ENCODE assay signal across 11 cellular contexts in genomic region chr1:31238612-31238985, GRCh38. TPM values are rescaled to one million over a fixed set of nuclear protein-coding genes. Genes with fewer than 3 reads are reported as not detected.
DNase-seq lines count a peak whose midpoint lies in the region; ATAC-seq and TF ChIP-seq lines count a peak whose summit lies in the region.
"Had no signal": no experiment of that assay in that cellular context is flagged by ENCODE, and none has a peak within 500 bp of the region (broad histone marks: within the 10 kb centered on the region; RNA-seq: fewer than 3 reads in every experiment).

No MANE protein-coding gene starts in this region.

- no peaks in the 10 kb centered on the region for H3K9me2 ChIP-seq in GM23248 (ENCODE audit: insufficient read depth)

- peaks cover 53% of the 10 kb centered on the region for H3K27me3 Mint-ChIP-seq in activated naive CD8-positive, alpha-beta T cell treated with anti-CD3 and anti-CD28 coated beads, Interleukin-2, amount 10 ng/mL, durations not matched to agents 7 days and 5 days
- H3K27me3 Mint-ChIP-seq in mesothelial cell of epicardium (ENCODE audit: low read depth), result peaks cover 46% of the 10 kb centered on the region

- H3K27ac ChIP-seq in A673 (ENCODE audit: low read depth, low read length, poor library complexity, severe bottlenecking) (no peak overlapping the region), GM23248 (no peak overlapping the region), colonic mucosa (no peak overlapping the region)
- H3K27ac ChIP-seq: heart right ventricle had no signal

- no peaks in the 10 kb centered on the region for H3K9me3 ChIP-seq in A673 (ENCODE audit: low read depth, low read length, poor library complexity, severe bottlenecking)
- H3K9me3 ChIP-seq in GM23248 (ENCODE audit: low read depth), result no peaks in the 10 kb centered on the region
- no peaks in the 10 kb centered on the region for H3K9me3 ChIP-seq in colonic mucosa
- H3K9me3 ChIP-seq: heart right ventricle, mucosa of descending colon had no signal

- 16 to 23% methylated on average over 4 of the region's 4 CpGs for WGBS in GM23248 (ENCODE audit: low coverage in 1 of 2, low lambda C conversion rate in 2 of 2, missing lambda C conversion rate in 2 of 2), 2 experiments

- H2AFZ ChIP-seq in GM23248, result 0 out of 2 replicates have a peak overlapping the region, but pooled peaks have one; percentile 33

- no peaks in the 10 kb centered on the region for H4K20me1 ChIP-seq in GM23248 (ENCODE audit: insufficient read depth)

- no peak for TF ChIP-seq CTCF in A673 (conservative IDR thresholded peaks at IDR 0.05; ENCODE audit: low read depth, low read length)
- no peak for TF ChIP-seq CTCF in mesothelial cell of epicardium (IDR thresholded peaks at IDR 0.05; ENCODE audit: unreplicated experiment)
- TF ChIP-seq CTCF in colonic mucosa (IDR thresholded peaks at IDR 0.05), result no peak

- BruUV-seq in A673 (replicated peaks; lab: Mats Ljungman, UMichigan), result no TSS peak

- ATAC-seq in activated naive CD8-positive, alpha-beta T cell treated with anti-CD3 and anti-CD28 coated beads, Interleukin-2, amount 10 ng/mL, durations not matched to agents 7 days and 5 days (ENCODE audit: low read depth), result no peak

- H3K9me3 Mint-ChIP-seq in activated naive CD8-positive, alpha-beta T cell treated with anti-CD3 and anti-CD28 coated beads, Interleukin-2, amount 10 ng/mL, durations not matched to agents 7 days and 5 days, result no peaks in the 10 kb centered on the region
- no peaks in the 10 kb centered on the region for H3K9me3 Mint-ChIP-seq in mesothelial cell of epicardium

- no peaks in the 10 kb centered on the region for H3K36me3 ChIP-seq in A673 (ENCODE audit: insufficient read depth, low read length, poor library complexity, severe bottlenecking)
- H3K36me3 ChIP-seq in GM23248 (ENCODE audit: low read depth), result no peaks in the 10 kb centered on the region
- H3K36me3 ChIP-seq in colonic mucosa, result no peaks in the 10 kb centered on the region
- H3K36me3 ChIP-seq: heart right ventricle had no signal

- peaks cover 16% of the 10 kb centered on the region for H3K4me1 Mint-ChIP-seq in activated naive CD8-positive, alpha-beta T cell treated with anti-CD3 and anti-CD28 coated beads, Interleukin-2, amount 10 ng/mL, durations not matched to agents 7 days and 5 days
- peaks cover 14% of the 10 kb centered on the region for H3K4me1 Mint-ChIP-seq in mesothelial cell of epicardium

- H3F3A ChIP-seq in GM23248 (ENCODE audit: insufficient read depth), result 0 out of 2 replicates have a peak, but pooled peaks cover under 1% of the 10 kb centered on the region

- H3K4me3 Mint-ChIP-seq in activated naive CD8-positive, alpha-beta T cell treated with anti-CD3 and anti-CD28 coated beads, Interleukin-2, amount 10 ng/mL, durations not matched to agents 7 days and 5 days, result peak overlapping the region; percentile 78
- H3K4me3 Mint-ChIP-seq in mesothelial cell of epicardium, result peak overlapping the region; percentile 85

- intact Hi-C loops in A673 (cut with micrococcal nuclease; ENCODE audit: unreplicated experiment), result no loop called here
- intact Hi-C loops in colonic mucosa (cut with DNase I), result no loop called here

- H3K27me3 ChIP-seq in A673 (replicated peaks; ENCODE audit: insufficient read depth, low read depth, low read length, poor library complexity) (peaks cover 55% of the 10 kb centered on the region), GM23248 (replicated peaks; ENCODE audit: insufficient read depth) (peaks cover 56% of the 10 kb centered on the region), colonic mucosa (peaks cover 26% of the 10 kb centered on the region)

- peak overlapping the region; percentile 51 for H3K27ac Mint-ChIP-seq in activated naive CD8-positive, alpha-beta T cell treated with anti-CD3 and anti-CD28 coated beads, Interleukin-2, amount 10 ng/mL, durations not matched to agents 7 days and 5 days
- peak overlapping the region; percentile 47 for H3K27ac Mint-ChIP-seq in mesothelial cell of epicardium

- no peaks in the 10 kb centered on the region for H3K36me3 Mint-ChIP-seq in activated naive CD8-positive, alpha-beta T cell treated with anti-CD3 and anti-CD28 coated beads, Interleukin-2, amount 10 ng/mL, durations not matched to agents 7 days and 5 days
- H3K36me3 Mint-ChIP-seq in mesothelial cell of epicardium, result no peaks in the 10 kb centered on the region

- H3K79me2 ChIP-seq in GM23248 (ENCODE audit: insufficient read depth), result no peaks in the 10 kb centered on the region

- CTCF ChIA-PET in A673 (lab: Charles Lee), result no interaction called here

- in situ Hi-C loops in GM23248 (cut with MboI), result no loop called here

- H3K4me3 ChIP-seq in A673 (ENCODE audit: low read depth, low read length, poor library complexity, severe bottlenecking), result peak overlapping the region; percentile 38
- H3K4me3 ChIP-seq in GM23248, result peak overlapping the region; percentile 48; the same call in 1 of the 2 replicates
- no peak overlapping the region for H3K4me3 ChIP-seq in colonic mucosa
- H3K4me3 ChIP-seq: mucosa of descending colon had no signal

- no peak for DNase-seq in A673 (ENCODE audit: low spot score)
- no peak for DNase-seq in GM23248
- no peak for DNase-seq in activated naive CD8-positive, alpha-beta T cell treated with anti-CD3 and anti-CD28 coated beads, Interleukin-2, amount 10 ng/mL, durations not matched to agents 7 days and 5 days
- DNase-seq in mesothelial cell of epicardium (ENCODE audit: low spot score in 2 of 2, unreplicated experiment in 2 of 2), result no peak
- no peak for DNase-seq in NCI-H1105 treated with DMSO at 0.1 percent for 48 hours (lab: John Stamatoyannopoulos, UW)
- DNase-seq in pons (ENCODE audit: low spot score), result no peak
- DNase-seq in colonic mucosa, result no peak
- no peak for DNase-seq in DMS114 treated with DMSO at 0.1 percent for 48 hours (lab: John Stamatoyannopoulos, UW; ENCODE audit: unreplicated experiment)
- DNase-seq: heart right ventricle had no signal

- POLR2A ChIA-PET in A673 (lab: Charles Lee; ENCODE audit: low non-redundant PET), result no interaction called here
- POLR2A ChIA-PET in activated naive CD8-positive, alpha-beta T cell treated with anti-CD3 and anti-CD28 coated beads, Interleukin-2, amount 10 ng/mL, durations not matched to agents 7 days and 5 days (lab: Charles Lee), result no interaction called here

- H3K4me1 ChIP-seq in A673 (ENCODE audit: insufficient read depth, low read length, poor library complexity, severe bottlenecking), result no peaks in the 10 kb centered on the region
- H3K4me1 ChIP-seq in GM23248 (ENCODE audit: insufficient read depth), result no peaks in the 10 kb centered on the region
- H3K4me1 ChIP-seq in colonic mucosa, result no peaks in the 10 kb centered on the region

- H3K9ac ChIP-seq in GM23248 (no peak overlapping the region), colonic mucosa (ENCODE audit: low read depth in 2 of 2, low read length in 2 of 2) (no peak overlapping the region)

- peak overlapping the region; percentile 7 for H3K4me2 ChIP-seq in GM23248 (ENCODE audit: unreplicated experiment)

RNA-seq across cellular contexts. Expression of gene NKAIN1, which starts 1.1 kb away (rescaled TPM):
- total RNA-seq in A673 (2021) (1.4 and 5.4 TPM in 2 replicates), mesothelial cell of epicardium (9.4 to 10.2 TPM (median 9.4 TPM) in 3 replicates), colonic mucosa (under 1 TPM in 1 of 2 donors, not detected in 1; 0.20 TPM)
- total RNA-seq in GM23248 (2014; rRNA removed; shearing (Covaris generic)), result 0.11 TPM in 1 of 2 replicates, not detected in the other
- polyA plus RNA-seq in GM23248 (2016; fragmentation: Nextera tagmentation; extraction: Ambion mirVana), result not detected in 2 replicates
- total RNA-seq in activated naive CD8-positive, alpha-beta T cell treated with anti-CD3 and anti-CD28 coated beads, Interleukin-2, amount 10 ng/mL, durations not matched to agents 7 days and 5 days, result under 1 TPM; 0.57 to 0.97 TPM
- total RNA-seq: dermis blood vessel endothelial cell had no signal

RNA-seq across cellular contexts. Expression of gene SNRNP40, which starts 58.0 kb away (rescaled TPM):
- total RNA-seq in A673 (2021) (121 and 124 TPM in 2 replicates), mesothelial cell of epicardium (63.2 to 70.7 TPM (median 64.3 TPM) in 3 replicates), colonic mucosa (10 to 100 TPM; 34.7 to 59.6 TPM)
- 38.7 and 57.6 TPM in 2 replicates for total RNA-seq in GM23248 (2014; rRNA removed; shearing (Covaris generic))
- 51.5 and 51.9 TPM in 2 replicates for polyA plus RNA-seq in GM23248 (2016; fragmentation: Nextera tagmentation; extraction: Ambion mirVana)
- 10 to 100 TPM; 79.7 to 85.0 TPM for total RNA-seq in activated naive CD8-positive, alpha-beta T cell treated with anti-CD3 and anti-CD28 coated beads, Interleukin-2, amount 10 ng/mL, durations not matched to agents 7 days and 5 days

RNA-seq across cellular contexts. Expression of gene ZCCHC17, which starts 58.2 kb away (rescaled TPM):
- total RNA-seq in A673 (2021) (48.4 and 48.8 TPM in 2 replicates), mesothelial cell of epicardium (25.3 to 27.1 TPM (median 26.6 TPM) in 3 replicates), colonic mucosa (10 to 100 TPM; 19.8 to 23.9 TPM)
- total RNA-seq in GM23248 (2014; rRNA removed; shearing (Covaris generic)), result 32.2 and 34.8 TPM in 2 replicates
- 65.6 and 66.8 TPM in 2 replicates for polyA plus RNA-seq in GM23248 (2016; fragmentation: Nextera tagmentation; extraction: Ambion mirVana)
- total RNA-seq in activated naive CD8-positive, alpha-beta T cell treated with anti-CD3 and anti-CD28 coated beads, Interleukin-2, amount 10 ng/mL, durations not matched to agents 7 days and 5 days, result 10 to 100 TPM; 23.6 to 24.4 TPM
